Comparison of ENCODE assay signal across 1 cellular context in the genomic region with DNA sequence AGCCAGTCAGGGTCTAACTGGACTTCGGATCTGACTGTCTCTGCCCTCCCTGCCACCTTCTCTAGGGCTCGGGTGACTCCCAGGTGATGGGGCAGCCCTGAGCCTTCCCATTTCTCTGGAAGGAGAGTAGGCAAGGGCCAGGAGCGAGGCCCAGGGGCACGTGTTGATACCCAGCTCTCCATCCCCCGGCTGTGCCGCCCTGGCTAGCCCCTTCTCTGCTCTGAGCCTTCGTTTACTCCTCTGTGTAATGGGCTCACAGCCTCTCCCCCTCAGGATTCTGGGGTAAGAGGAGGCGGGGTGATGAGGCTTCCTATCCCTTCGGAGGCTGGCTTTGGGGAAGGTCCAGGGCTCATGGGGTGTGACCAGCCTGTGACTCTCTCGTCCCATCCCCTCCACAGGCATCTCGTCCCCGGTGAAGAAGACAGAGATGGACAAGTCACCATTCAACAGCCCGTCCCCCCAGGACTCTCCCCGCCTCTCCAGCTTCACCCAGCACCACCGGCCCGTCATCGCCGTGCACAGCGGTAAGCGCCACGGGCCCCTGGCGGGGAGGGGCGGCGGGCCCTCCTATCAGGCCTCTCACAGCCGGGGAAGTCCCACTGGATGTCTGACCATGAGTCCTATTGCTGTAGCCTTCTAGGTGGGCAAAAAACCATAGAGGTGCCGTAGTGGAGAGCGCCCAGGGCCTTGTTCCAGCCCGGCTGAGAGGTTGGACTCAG.
TF ChIP-seq lines count a peak whose summit lies in the region.

No MANE protein-coding gene starts in this region.

TF ChIP-seq in K562, 482 proteins besides CTCF, POLR2A, EP300 and RAD21:
- no peak for TF ChIP-seq DDX20 (tag; IDR thresholded peaks at IDR 0.05; ENCODE audit: low read depth)
- TF ChIP-seq, protein P1, sequence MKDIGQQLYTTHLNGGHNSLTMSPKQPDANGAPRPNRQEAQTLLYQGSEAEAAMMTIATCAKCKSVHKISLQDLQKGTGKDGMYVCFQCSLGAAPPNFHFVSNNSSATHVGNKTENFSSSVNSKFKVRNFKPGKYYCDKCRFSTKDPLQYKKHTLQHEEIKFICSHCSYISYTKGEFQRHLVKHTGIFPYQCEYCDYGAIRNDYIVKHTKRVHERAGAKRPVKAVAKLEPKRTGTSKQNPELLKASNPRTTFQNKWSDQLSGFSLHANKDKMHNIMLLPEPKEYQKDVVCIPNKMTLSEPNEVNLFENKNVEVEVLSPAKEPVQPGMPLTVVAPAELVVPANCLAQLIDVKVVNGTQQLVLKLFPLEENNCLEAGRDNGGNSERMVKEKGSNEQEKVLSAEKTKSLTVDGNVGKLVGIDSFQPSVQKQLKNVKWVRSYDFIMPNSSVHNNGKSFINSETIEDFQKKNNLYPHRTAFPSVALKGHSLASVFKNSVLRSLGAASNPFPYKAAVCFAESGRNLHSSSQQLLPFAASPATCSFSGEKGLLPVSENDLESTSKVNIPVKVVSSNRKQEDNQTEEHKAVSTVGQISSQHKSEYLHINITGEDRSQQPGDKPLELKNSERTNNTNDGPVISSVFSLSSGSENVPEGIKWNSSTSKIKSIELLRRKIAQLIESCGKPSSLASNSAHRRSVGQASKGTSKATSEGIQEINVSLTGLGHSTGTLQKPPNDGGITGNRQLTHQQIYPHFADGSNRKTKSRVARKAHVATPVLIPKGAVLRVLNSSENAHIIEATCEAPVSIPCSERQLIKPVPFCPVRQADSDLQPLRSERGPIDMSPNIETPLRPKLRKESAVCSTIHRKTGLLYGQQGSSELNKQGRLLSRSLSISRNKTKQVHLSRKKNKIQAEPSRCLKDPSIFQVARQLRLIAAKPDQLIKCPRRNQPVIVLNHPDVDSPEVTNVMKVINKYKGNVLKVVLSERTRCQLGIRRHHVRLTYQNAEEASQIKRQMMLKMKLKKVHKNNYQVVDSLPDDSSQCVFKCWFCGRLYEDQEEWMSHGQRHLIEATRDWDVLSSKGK (CRISPR knock-in tag; IDR thresholded peaks at IDR 0.05): no peak
- TF ChIP-seq ZNF384 (IDR thresholded peaks at IDR 0.05; ENCODE audit: low read depth, low read length): no peak
- TF ChIP-seq RBM22 (IDR thresholded peaks at IDR 0.05; ENCODE audit: low read depth, low read length, poor library complexity, severe bottlenecking): peak; percentile 82
- TF ChIP-seq, protein P2, sequence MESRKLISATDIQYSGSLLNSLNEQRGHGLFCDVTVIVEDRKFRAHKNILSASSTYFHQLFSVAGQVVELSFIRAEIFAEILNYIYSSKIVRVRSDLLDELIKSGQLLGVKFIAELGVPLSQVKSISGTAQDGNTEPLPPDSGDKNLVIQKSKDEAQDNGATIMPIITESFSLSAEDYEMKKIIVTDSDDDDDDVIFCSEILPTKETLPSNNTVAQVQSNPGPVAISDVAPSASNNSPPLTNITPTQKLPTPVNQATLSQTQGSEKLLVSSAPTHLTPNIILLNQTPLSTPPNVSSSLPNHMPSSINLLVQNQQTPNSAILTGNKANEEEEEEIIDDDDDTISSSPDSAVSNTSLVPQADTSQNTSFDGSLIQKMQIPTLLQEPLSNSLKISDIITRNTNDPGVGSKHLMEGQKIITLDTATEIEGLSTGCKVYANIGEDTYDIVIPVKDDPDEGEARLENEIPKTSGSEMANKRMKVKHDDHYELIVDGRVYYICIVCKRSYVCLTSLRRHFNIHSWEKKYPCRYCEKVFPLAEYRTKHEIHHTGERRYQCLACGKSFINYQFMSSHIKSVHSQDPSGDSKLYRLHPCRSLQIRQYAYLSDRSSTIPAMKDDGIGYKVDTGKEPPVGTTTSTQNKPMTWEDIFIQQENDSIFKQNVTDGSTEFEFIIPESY (CRISPR knock-in tag; IDR thresholded peaks at IDR 0.05): peak; percentile 69
- no peak for TF ChIP-seq POU5F1 (IDR thresholded peaks at IDR 0.05; ENCODE audit: borderline replicate concordance, low read depth, low read length, partially characterized antibody)
- TF ChIP-seq, protein P3, sequence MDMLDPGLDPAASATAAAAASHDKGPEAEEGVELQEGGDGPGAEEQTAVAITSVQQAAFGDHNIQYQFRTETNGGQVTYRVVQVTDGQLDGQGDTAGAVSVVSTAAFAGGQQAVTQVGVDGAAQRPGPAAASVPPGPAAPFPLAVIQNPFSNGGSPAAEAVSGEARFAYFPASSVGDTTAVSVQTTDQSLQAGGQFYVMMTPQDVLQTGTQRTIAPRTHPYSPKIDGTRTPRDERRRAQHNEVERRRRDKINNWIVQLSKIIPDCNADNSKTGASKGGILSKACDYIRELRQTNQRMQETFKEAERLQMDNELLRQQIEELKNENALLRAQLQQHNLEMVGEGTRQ (CRISPR knock-in tag; IDR thresholded peaks at IDR 0.05): no peak
- no peak for TF ChIP-seq YY1 (IDR thresholded peaks at IDR 0.05; ENCODE audit: borderline replicate concordance in 1 of 3, control insufficient read depth in 1 of 3, extremely low read depth in 1 of 3, insufficient read depth in 3 of 3, insufficient read length in 1 of 3, insufficient replicate concordance in 2 of 3, low read depth in 1 of 3, low read length in 2 of 3)
- 0 out of 2 replicates have a peak, but pooled peaks have one; percentile 21 for TF ChIP-seq POLR2G (IDR thresholded peaks at IDR 0.05; ENCODE audit: low read depth, low read length)
